In the genomic region with DNA sequence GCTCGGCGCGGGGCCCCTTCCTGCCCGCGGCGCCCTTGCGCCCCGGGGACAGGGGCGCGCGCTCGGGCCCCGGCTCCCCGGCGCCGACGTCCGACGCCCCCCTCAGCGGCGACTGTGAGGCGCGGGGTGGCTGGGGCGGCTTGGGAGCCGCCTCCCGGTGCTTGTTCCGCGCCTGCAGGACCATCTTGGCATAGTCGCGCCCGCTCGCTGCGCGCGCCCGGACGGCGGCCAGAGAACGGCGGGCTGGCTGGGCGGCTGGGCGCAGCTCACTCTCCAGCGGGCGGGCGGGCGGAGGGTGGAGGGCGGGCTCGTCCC, we compare ENCODE assay signal across 8 cellular contexts. TPM values are rescaled to one million over a fixed set of nuclear protein-coding genes. Genes with fewer than 3 reads are reported as not detected.
DNase-seq lines count a peak whose midpoint lies in the region; ATAC-seq and TF ChIP-seq lines count a peak whose summit lies in the region.

A gene (minus strand): TSS at position 275 of the 315 bp plus-strand sequence. CDS start 91 bp downstream, at position 184.

- no peak for TF ChIP-seq RAD21 in liver (IDR thresholded peaks at IDR 0.05)

- H3K27me3 ChIP-seq in liver (ENCODE audit: control insufficient read depth in 4 of 4, insufficient read depth in 4 of 4, low read length in 3 of 4) (no peaks in the 10 kb centered on the region), testis (no peaks in the 10 kb centered on the region)

- under 1% methylated on average over 48 of the region's 48 CpGs for WGBS in liver
- WGBS in testis, 2 donors, result no CpG with 5 or more reads among the region's 48 CpGs

- peak within 1 kb of the TSS; percentile 60 to 95 (median 87) for H3K4me3 ChIP-seq in liver (ENCODE audit: low read depth in 1 of 3, low read length in 3 of 3)
- H3K4me3 ChIP-seq in testis, result peak within 1 kb of the TSS; percentile 76 to 80

- TF ChIP-seq CTCF in brain (conservative IDR thresholded peaks at IDR 0.05) (no peak), liver (IDR thresholded peaks at IDR 0.05; ENCODE audit: low read depth, low read length, missing input control) (no peak), testis (IDR thresholded peaks at IDR 0.05) (no peak)

- H3K9me3 Mint-ChIP-seq in brain, result no peaks in the 10 kb centered on the region

- H3K27me3 Mint-ChIP-seq in brain, result no peaks in the 10 kb centered on the region

- H3K9ac ChIP-seq in liver (ENCODE audit: low read depth in 1 of 2, low read length in 2 of 2), result peak within 1 kb of the TSS; percentile 52 to 80

- H3K36me3 Mint-ChIP-seq in brain, result no peaks in the 10 kb centered on the region

- peak within 1 kb of the TSS; percentile 93 to 99 (median 96) for H3K4me3 Mint-ChIP-seq in brain

- TF ChIP-seq POLR2A in testis (IDR thresholded peaks at IDR 0.05), result no peak

- H3K4me1 ChIP-seq in liver (ENCODE audit: control insufficient read depth in 4 of 4, insufficient read depth in 4 of 4, low read length in 3 of 4), result peaks cover 3 to 20% (median 17%) of the 10 kb centered on the region in 4 donors
- H3K4me1 ChIP-seq in testis, result peaks cover 21% of the 10 kb centered on the region

- H3K9me3 ChIP-seq in liver (ENCODE audit: control insufficient read depth in 4 of 4, low read length in 3 of 4) (no peaks in the 10 kb centered on the region), testis (no peaks in the 10 kb centered on the region)

- H3K4me1 Mint-ChIP-seq in brain, result peaks cover 28% of the 10 kb centered on the region

- ATAC-seq in GM18511 (IDR thresholded peaks at IDR 0.05; ENCODE audit: unreplicated experiment) (peak; percentile 25), HG03378 (IDR thresholded peaks at IDR 0.05; ENCODE audit: unreplicated experiment) (peak; percentile 19), HG03095 (IDR thresholded peaks at IDR 0.05; ENCODE audit: unreplicated experiment) (no peak), HG03159 (IDR thresholded peaks at IDR 0.05; ENCODE audit: unreplicated experiment) (no peak)

- H3K36me3 ChIP-seq in liver (ENCODE audit: control insufficient read depth in 4 of 4, insufficient read depth in 3 of 4, low read depth in 1 of 4, low read length in 3 of 4), result no peaks in the 10 kb centered on the region
- H3K36me3 ChIP-seq in testis (ENCODE audit: low read depth, missing control alignments), result no peaks in the 10 kb centered on the region

- intact Hi-C loops in testis (cut with DNase I; ENCODE audit: low total_unique reads), result no loop called here

- H3K27ac ChIP-seq in liver (ENCODE audit: low read depth in 1 of 2, low read length in 2 of 2) (peak within 1 kb of the TSS; percentile 77 to 86), testis (peak within 1 kb of the TSS; percentile 91 to 92)

- DNase-seq in testis (no peak), Kasumi-1 (lab: John Stamatoyannopoulos, UW) (no peak)

- H3K27ac Mint-ChIP-seq in brain, result peak within 1 kb of the TSS; percentile 71 to 98 (median 90)

TF ChIP-seq in liver, 16 proteins besides CTCF, POLR2A, EP300 and RAD21:
- TF ChIP-seq, protein P1, sequence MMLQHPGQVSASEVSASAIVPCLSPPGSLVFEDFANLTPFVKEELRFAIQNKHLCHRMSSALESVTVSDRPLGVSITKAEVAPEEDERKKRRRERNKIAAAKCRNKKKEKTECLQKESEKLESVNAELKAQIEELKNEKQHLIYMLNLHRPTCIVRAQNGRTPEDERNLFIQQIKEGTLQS (IDR thresholded peaks at IDR 0.05), result no peak
- no peak for TF ChIP-seq RXRA (IDR thresholded peaks at IDR 0.05)
- no peak for TF ChIP-seq YY1 (IDR thresholded peaks at IDR 0.05)

RNA-seq across cellular contexts. Expression of the gene that starts here (rescaled TPM):
- polyA plus RNA-seq in brain (ENCODE audit: insufficient read depth, low read depth, low replicate concordance), result 7.0 TPM
- 10 to 100 TPM; 21.6 to 24.2 TPM for total RNA-seq in liver
- polyA plus RNA-seq in liver, result 10 to 100 TPM in 1 of 2 donors, 1 to 10 TPM in 1; 3.9 to 12.3 TPM
- 10 to 100 TPM; 40.2 to 53.4 TPM for total RNA-seq in testis
- polyA plus RNA-seq in testis (ENCODE audit: insufficient read depth, low read depth, low replicate concordance), result 63.8 TPM

Comparison
In these comparisons a context has a peak if more than half of its experiments do, and no peak if none do; other contexts are left out.
1. ATAC-seq: peak in GM18511 (single experiment) and HG03378 (single experiment); none in HG03095 (single experiment) and HG03159 (single experiment).